In the genomic region with DNA sequence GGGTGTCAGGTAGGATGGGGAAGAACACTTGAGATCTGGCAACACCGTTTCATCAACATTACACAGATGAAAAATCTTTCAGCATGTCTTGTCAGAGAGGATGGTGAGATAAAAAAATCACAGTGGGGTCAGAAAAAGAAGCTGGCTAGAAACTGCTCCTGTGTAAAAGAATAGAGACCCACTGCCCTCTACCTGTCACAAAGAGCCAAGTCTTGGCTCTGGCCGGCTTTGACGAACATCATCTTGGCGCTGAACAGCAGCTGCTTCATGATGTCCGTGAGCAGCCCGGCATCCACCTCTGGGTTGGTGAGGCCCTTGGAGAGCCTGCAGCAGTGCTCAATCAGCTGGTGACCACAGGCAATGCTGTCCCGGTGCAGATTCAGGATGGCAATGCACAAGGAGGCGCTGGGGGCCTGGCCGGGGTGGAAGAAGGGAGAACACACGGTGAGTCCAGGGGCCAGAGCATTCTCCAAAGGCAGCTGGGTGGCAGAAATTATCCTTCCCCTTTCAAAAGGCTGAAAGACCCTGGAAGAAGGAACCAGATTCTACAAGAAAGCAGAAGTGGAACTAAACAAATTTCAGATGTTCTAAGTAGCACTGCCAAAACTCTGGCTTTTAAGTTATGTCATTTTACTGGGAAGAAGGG, we compare ENCODE assay signal across 15 cellular contexts. TPM values are rescaled to one million over a fixed set of nuclear protein-coding genes. Genes with fewer than 3 reads are reported as not detected.
DNase-seq lines count a peak whose midpoint lies in the region; ATAC-seq and TF ChIP-seq lines count a peak whose summit lies in the region.
"Had no signal": no experiment of that assay in that cellular context is flagged by ENCODE, and none has a peak within 500 bp of the region (broad histone marks: within the 10 kb centered on the region; RNA-seq: fewer than 3 reads in every experiment).

No MANE protein-coding gene starts in this region.

- H3K4me3 ChIP-seq in Caco-2 (ENCODE audit: low read depth, low read length) (no peak overlapping the region), gastroesophageal sphincter (no peak overlapping the region), neutrophil (ENCODE audit: low read depth in 1 of 2, low read length in 1 of 2) (no peak overlapping the region), breast epithelium (no peak overlapping the region)
- H3K4me3 ChIP-seq: cardiac muscle cell had no signal

- H3K27ac Mint-ChIP-seq in Caco-2 (ENCODE audit: unreplicated experiment): no peak overlapping the region

- 69 to 82% methylated on average over 2 to 10 of the region's 10 CpGs for WGBS in gastroesophageal sphincter (ENCODE audit: low coverage in 1 of 2), 2 donors

- no peaks in the 10 kb centered on the region for H3K9me3 Mint-ChIP-seq in Caco-2 (ENCODE audit: unreplicated experiment)

- TF ChIP-seq CTCF in Caco-2 (IDR thresholded peaks at IDR 0.05; ENCODE audit: insufficient read depth in 1 of 2, low read depth in 1 of 2, low read length in 1 of 2, severe bottlenecking in 1 of 2, unreplicated experiment in 1 of 2) (peak; percentile 19 to 24), gastroesophageal sphincter (IDR thresholded peaks at IDR 0.05) (no peak), neutrophil (IDR thresholded peaks at IDR 0.05) (no peak), breast epithelium (IDR thresholded peaks at IDR 0.05) (no peak)

- H3K9me3 ChIP-seq in Caco-2 (no peaks in the 10 kb centered on the region), gastroesophageal sphincter (no peaks in the 10 kb centered on the region), neutrophil (no peaks in the 10 kb centered on the region), breast epithelium (no peaks in the 10 kb centered on the region)

- H3K36me3 Mint-ChIP-seq in Caco-2 (ENCODE audit: insufficient read depth, unreplicated experiment): peaks cover 30% of the 10 kb centered on the region

- POLR2A ChIA-PET in Caco-2 (lab: Charles Lee): interaction anchor here (0.6 kb wide), 1 partner anchor 91 kb away, joined by 4 read pairs; no protein-coding TSS in a partner anchor

- H3K36me3 ChIP-seq in Caco-2 (ENCODE audit: control insufficient read depth, insufficient read depth, low read length) (peaks cover 1% of the 10 kb centered on the region; the same call in 1 of the 2 replicates), gastroesophageal sphincter (peaks cover 0 to 100% of the 10 kb centered on the region in 2 donors), neutrophil (peaks cover 80% of the 10 kb centered on the region), breast epithelium (peaks cover 7% of the 10 kb centered on the region)

- no peaks in the 10 kb centered on the region for H3K27me3 ChIP-seq in Caco-2 (replicated peaks; ENCODE audit: control insufficient read depth, insufficient read depth, low read length)
- no peaks in the 10 kb centered on the region for H3K27me3 ChIP-seq in gastroesophageal sphincter
- H3K27me3 ChIP-seq in neutrophil: no peaks in the 10 kb centered on the region
- no peaks in the 10 kb centered on the region for H3K27me3 ChIP-seq in breast epithelium
- H3K27me3 ChIP-seq: cardiac muscle cell had no signal

- DNase-seq in Caco-2 (peak in 1 of 2 experiments; percentile 14), NOMO-1 treated with dmso at 0.1 percent for 144 hours (lab: John Stamatoyannopoulos, UW; ENCODE audit: unreplicated experiment) (peak; percentile 79), NCI-H524 (lab: John Stamatoyannopoulos, UW) (no peak), breast epithelium (ENCODE audit: low spot score in 2 of 2) (no peak)
- DNase-seq: activated CD4-positive, alpha-beta T cell treated with anti-CD3 and anti-CD28 coated beads, Interleukin-2, amount 50 U/mL, for 48 hours; activated effector memory CD4-positive, alpha-beta T cell treated with Interleukin-2 at 50 U/mL for 16 hours; GF-D8; NCI-H82 had no signal

- TF ChIP-seq POLR2A in gastroesophageal sphincter (IDR thresholded peaks at IDR 0.05) (no peak), breast epithelium (IDR thresholded peaks at IDR 0.05) (no peak)

- H3K27ac ChIP-seq in gastroesophageal sphincter (no peak overlapping the region), neutrophil (peak overlapping the region; percentile 71), breast epithelium (no peak overlapping the region)
- H3K27ac ChIP-seq: C4-2B, cardiac muscle cell, HL-60 had no signal

- no peaks in the 10 kb centered on the region for H3K27me3 Mint-ChIP-seq in Caco-2 (ENCODE audit: insufficient read depth, unreplicated experiment)

- H3K4me3 Mint-ChIP-seq in Caco-2 (ENCODE audit: unreplicated experiment): no peak overlapping the region

- ATAC-seq in gastroesophageal sphincter: peak; percentile 46
- no peak for ATAC-seq in HG02588 (IDR thresholded peaks at IDR 0.05; ENCODE audit: unreplicated experiment)
- ATAC-seq in HG03460 (IDR thresholded peaks at IDR 0.05; ENCODE audit: unreplicated experiment): no peak

- peaks cover 32% of the 10 kb centered on the region for H3K4me1 Mint-ChIP-seq in Caco-2 (ENCODE audit: low read depth, unreplicated experiment)

- CTCF ChIA-PET in Caco-2 (lab: Charles Lee): interaction anchor here (0.6 to 1.2 kb wide), 7 partner anchors 62 to 405 kb away, joined by 3 to 14 read pairs (median 4); a partner anchor contains a TSS

- intact Hi-C loops in Caco-2 (cut with micrococcal nuclease; ENCODE audit: unreplicated experiment): loop anchor here (1.0 to 5.0 kb wide), 3 partner anchors 64 to 184 kb away; a partner anchor contains a TSS
- intact Hi-C loops in breast epithelium (cut with DNase I; ENCODE audit: low total_unique reads): no loop called here

- TF ChIP-seq EP300 in gastroesophageal sphincter (IDR thresholded peaks at IDR 0.05): no peak

- H3K4me1 ChIP-seq in Caco-2 (peaks cover 28% of the 10 kb centered on the region), gastroesophageal sphincter (no peaks in the 10 kb centered on the region), neutrophil (ENCODE audit: control insufficient read depth in 1 of 2, insufficient read depth in 1 of 2, low read depth in 1 of 2, low read length in 1 of 2) (peaks cover 19 to 24% of the 10 kb centered on the region in 2 experiments), breast epithelium (no peaks in the 10 kb centered on the region)

- BruUV-seq in Caco-2 (replicated peaks; lab: Mats Ljungman, UMichigan): no TSS peak

RNA-seq across cellular contexts. Expression of a gene that starts 50.2 kb away (rescaled TPM):
- 23.2 and 27.2 TPM in 2 replicates for total RNA-seq in Caco-2 (2022)
- total RNA-seq in gastroesophageal sphincter: 10 to 100 TPM; 19.3 to 30.7 (median 23.1) TPM
- total RNA-seq in breast epithelium: 10 to 100 TPM; 31.5 to 42.6 (median 36.3) TPM

RNA-seq across cellular contexts. Expression of a gene that starts 53.4 kb away (rescaled TPM):
- 16.7 and 22.4 TPM in 2 replicates for total RNA-seq in Caco-2 (2022)
- total RNA-seq in gastroesophageal sphincter: 1 to 10 TPM; 5.1 to 7.0 (median 6.0) TPM
- 10 to 100 TPM; 10.6 to 77.6 (median 33.8) TPM for total RNA-seq in breast epithelium

Comparison
In these comparisons a context has a peak if more than half of its experiments do, and no peak if none do; other contexts are left out.
1. CTCF ChIP-seq: peak in Caco-2 (2 of 2); none in gastroesophageal sphincter (0 of 4), neutrophil (single experiment) and breast epithelium (0 of 3).